ENCODE assay signal across 23 cellular contexts in genomic region chr11:72316984-72317383, GRCh38.
A peak's percentile ranks its signal among the peaks of the same experiment; 100 is the strongest.
DNase-seq lines count a peak whose midpoint lies in the region; ATAC-seq and TF ChIP-seq lines count a peak whose summit lies in the region.
"Had no signal": no experiment of that assay in that cellular context is flagged by ENCODE, and none has a peak within 500 bp of the region (broad histone marks: within the 10 kb centered on the region; RNA-seq: fewer than 3 reads in every experiment).

No MANE protein-coding gene starts in this region.

- H3K23ac ChIP-seq in neuronal stem cell (ENCODE audit: low read depth, low read length, poor library complexity) = no peak overlapping the region

- no peak for ATAC-seq in natural killer cell treated with Interleukin-12 subunit alpha and Interleukin-12 subunit beta and Interleukin-15 and Interleukin-18, amount 100 ng/mL, for 72 hours
- ATAC-seq: A549; CD8-positive, alpha-beta T cell; GM12878 had no signal

- H3K27ac ChIP-seq in neuronal stem cell (replicated peaks; ENCODE audit: low read length) = no peak overlapping the region
- no peak overlapping the region for H3K27ac ChIP-seq in sigmoid colon
- H3K27ac ChIP-seq: 22Rv1; A549; BLaER1 treated with 17β-estradiol and CSF1 and Interleukin-3, amounts not matched to agents 10 nM and 100 nM; C4-2B had no signal

- H3K79me1 ChIP-seq in neuronal stem cell (ENCODE audit: low read depth, low read length) = no peaks in the 10 kb centered on the region

- no peak overlapping the region for H4K8ac ChIP-seq in neuronal stem cell (ENCODE audit: low read depth, low read length)

- H2BK15ac ChIP-seq in neuronal stem cell (ENCODE audit: low read length) = no peak overlapping the region

- H4K91ac ChIP-seq in neuronal stem cell (ENCODE audit: low read depth, low read length, poor library complexity) = no peak overlapping the region

- H3K4me3 Mint-ChIP-seq in natural killer cell treated with Interleukin-12 subunit alpha and Interleukin-12 subunit beta and Interleukin-15 and Interleukin-18, amount 100 ng/mL, for 72 hours = no peak overlapping the region
- H3K4me3 Mint-ChIP-seq: B cell; CD4-positive, alpha-beta T cell; CD8-positive, alpha-beta T cell had no signal

- DNase-seq in D341Med (ENCODE audit: low spot score) (peak; percentile 35), neuronal stem cell (ENCODE audit: low spot score) (no peak), sigmoid colon (peak; percentile 14), GM19238 (ENCODE audit: insufficient read length, low spot score) (no peak)
- no peak for DNase-seq in natural killer cell treated with Interleukin-12 subunit alpha and Interleukin-12 subunit beta and Interleukin-15 and Interleukin-18, amount 100 ng/mL, for 72 hours (ENCODE audit: low spot score)
- DNase-seq: AML-193; Caco-2; Calu3; CD4-positive, alpha-beta T cell; CD8-positive, alpha-beta T cell; DMS 273 treated with DMSO at 0.1 percent for 48 hours; DMS153; DMS53; DMS79; DND-41; EL; GDM1 had no signal

- H3K36me3 Mint-ChIP-seq in natural killer cell treated with Interleukin-12 subunit alpha and Interleukin-12 subunit beta and Interleukin-15 and Interleukin-18, amount 100 ng/mL, for 72 hours = peaks cover 5% of the 10 kb centered on the region

- no peaks in the 10 kb centered on the region for H3K9me3 Mint-ChIP-seq in natural killer cell treated with Interleukin-12 subunit alpha and Interleukin-12 subunit beta and Interleukin-15 and Interleukin-18, amount 100 ng/mL, for 72 hours
- H3K9me3 Mint-ChIP-seq: CD4-positive, alpha-beta T cell; CD8-positive, alpha-beta T cell had no signal

- TF ChIP-seq CTCF in sigmoid colon (IDR thresholded peaks at IDR 0.05) = no peak

- intact Hi-C loops in sigmoid colon (cut with DNase I) = no loop called here

- no peak overlapping the region for H3K9ac ChIP-seq in neuronal stem cell (ENCODE audit: low read depth, low read length, poor library complexity)
- H3K9ac ChIP-seq: BLaER1 treated with 17β-estradiol and CSF1 and Interleukin-3, amounts not matched to agents 10 nM and 100 nM had no signal

- no peaks in the 10 kb centered on the region for H3K4me1 Mint-ChIP-seq in natural killer cell treated with Interleukin-12 subunit alpha and Interleukin-12 subunit beta and Interleukin-15 and Interleukin-18, amount 100 ng/mL, for 72 hours (ENCODE audit: low read depth in 2 of 2)
- H3K4me1 Mint-ChIP-seq: B cell had no signal

- H3K27me3 ChIP-seq in neuronal stem cell (ENCODE audit: control insufficient read depth in 3 of 3, insufficient read depth in 3 of 3, low read depth in 1 of 3, low read length in 3 of 3) (no peaks in the 10 kb centered on the region), sigmoid colon (no peaks in the 10 kb centered on the region)
- H3K27me3 ChIP-seq: BLaER1 treated with 17β-estradiol and CSF1 and Interleukin-3, amounts not matched to agents 10 nM and 100 nM had no signal

- H2BK12ac ChIP-seq in neuronal stem cell (ENCODE audit: low read length) = no peak overlapping the region

- H3K27me3 Mint-ChIP-seq in natural killer cell treated with Interleukin-12 subunit alpha and Interleukin-12 subunit beta and Interleukin-15 and Interleukin-18, amount 100 ng/mL, for 72 hours = no peaks in the 10 kb centered on the region
- H3K27me3 Mint-ChIP-seq: B cell; CD4-positive, alpha-beta T cell had no signal

- H2BK5ac ChIP-seq in neuronal stem cell (ENCODE audit: low read length) = no peak overlapping the region

- TF ChIP-seq POLR2A in sigmoid colon (IDR thresholded peaks at IDR 0.05) = no peak

- no peak overlapping the region for H3K14ac ChIP-seq in neuronal stem cell (ENCODE audit: low read length)

- H3K27ac Mint-ChIP-seq in natural killer cell treated with Interleukin-12 subunit alpha and Interleukin-12 subunit beta and Interleukin-15 and Interleukin-18, amount 100 ng/mL, for 72 hours = no peak overlapping the region
- H3K27ac Mint-ChIP-seq: B cell; CD4-positive, alpha-beta T cell; CD8-positive, alpha-beta T cell had no signal

- H2AK5ac ChIP-seq in neuronal stem cell (ENCODE audit: low read depth, low read length) = no peak overlapping the region

- H3K4me1 ChIP-seq in neuronal stem cell (ENCODE audit: control insufficient read depth in 2 of 2, insufficient read depth in 1 of 2, low read depth in 1 of 2, low read length in 2 of 2) = peaks cover 0 to 11% of the 10 kb centered on the region in 2 donors
- peaks cover 0 to 9% (median 9%) of the 10 kb centered on the region in 4 donors for H3K4me1 ChIP-seq in sigmoid colon
- H3K4me1 ChIP-seq: Caco-2 had no signal

- H3K4me2 ChIP-seq in neuronal stem cell (ENCODE audit: insufficient read depth, low read length, poor library complexity, severe bottlenecking) = no peak overlapping the region
- H3K4me2 ChIP-seq: A549; BLaER1 treated with 17β-estradiol and CSF1 and Interleukin-3, amounts not matched to agents 10 nM and 100 nM had no signal

- H2AFZ ChIP-seq in neuronal stem cell (ENCODE audit: low read length) = no peak overlapping the region

- no peak overlapping the region for H2BK120ac ChIP-seq in neuronal stem cell (ENCODE audit: low read depth, low read length)

- no peak overlapping the region for H3K4ac ChIP-seq in neuronal stem cell (ENCODE audit: low read length)

- no peak for TF ChIP-seq EP300 in sigmoid colon (IDR thresholded peaks at IDR 0.05)

- H3K9me3 ChIP-seq in neuronal stem cell (replicated peaks in 1 of 2; ENCODE audit: control insufficient read depth in 2 of 2, insufficient read depth in 1 of 2, low read depth in 1 of 2, low read length in 2 of 2) = no peaks in the 10 kb centered on the region
- H3K9me3 ChIP-seq in sigmoid colon = no peaks in the 10 kb centered on the region
- H3K9me3 ChIP-seq: A549; BLaER1 treated with 17β-estradiol and CSF1 and Interleukin-3, amounts not matched to agents 10 nM and 100 nM; Caco-2 had no signal

- H3K18ac ChIP-seq in neuronal stem cell (ENCODE audit: low read length) = peak overlapping the region; percentile 48

- no peak overlapping the region for H3K4me3 ChIP-seq in neuronal stem cell (ENCODE audit: low read length in 2 of 2)
- H3K4me3 ChIP-seq in sigmoid colon = no peak overlapping the region
- H3K4me3 ChIP-seq: A549; BLaER1 treated with 17β-estradiol and CSF1 and Interleukin-3, amounts not matched to agents 10 nM and 100 nM; GM12878 had no signal

- peaks cover 0 to 22% of the 10 kb centered on the region in 2 donors for H3K36me3 ChIP-seq in neuronal stem cell (replicated peaks in 1 of 2; ENCODE audit: control insufficient read depth in 2 of 2, insufficient read depth in 2 of 2, low read length in 2 of 2)
- peaks cover 0 to 24% (median 15%) of the 10 kb centered on the region in 4 donors for H3K36me3 ChIP-seq in sigmoid colon

- WGBS in neuronal stem cell (ENCODE audit: extremely low coverage in 2 of 2, insufficient read length in 2 of 2, insufficient replicate concordance in 1 of 2), 2 donors = no CpG with 5 or more reads among the region's 12 CpGs
- 96 to 97% methylated on average over 12 of the region's 12 CpGs for WGBS in sigmoid colon, 2 donors

Comparison
In these comparisons a context has a peak if more than half of its experiments do, and no peak if none do; other contexts are left out.
1. DNase-seq: peak in D341Med (single experiment) and sigmoid colon (single experiment); none in neuronal stem cell (single experiment), natural killer cell treated with Interleukin-12 subunit alpha and Interleukin-12 subunit beta and Interleukin-15 and Interleukin-18, amount 100 ng/mL, for 72 hours (single experiment) and GM19238 (single experiment).